8 cellular contexts compared by ENCODE assay signal in the genomic region with DNA sequence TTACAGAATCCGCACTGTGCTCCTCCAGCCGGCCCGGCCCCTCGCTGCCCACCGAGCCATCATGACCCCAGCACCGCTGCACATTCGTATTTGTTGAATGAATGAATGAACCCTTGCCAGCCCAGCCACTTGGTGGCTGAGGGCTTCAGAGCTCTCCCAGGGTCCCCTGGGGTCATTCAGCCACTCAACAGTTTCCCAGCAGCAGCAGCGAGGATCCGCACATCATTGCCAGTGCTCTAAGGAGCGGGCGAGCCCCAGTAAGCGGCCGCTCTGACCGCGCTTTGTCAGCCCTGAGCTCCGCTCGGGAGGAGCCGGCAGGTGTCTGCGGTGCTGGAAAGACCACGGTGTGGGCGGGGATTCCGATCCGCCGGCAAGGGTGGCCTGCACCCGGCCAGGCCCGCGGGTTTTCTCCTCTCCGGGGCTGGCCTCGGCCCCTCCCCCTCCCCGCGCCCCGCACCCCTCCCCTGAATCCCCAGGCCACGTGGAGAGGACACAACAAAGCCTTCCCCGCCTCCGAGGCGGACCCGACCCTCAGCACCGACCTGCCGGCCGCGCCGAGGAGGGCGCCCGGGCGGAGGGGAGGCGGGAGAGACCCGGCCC. TPM values are rescaled to one million over a fixed set of nuclear protein-coding genes. Genes with fewer than 3 reads are reported as not detected.
A peak's percentile ranks its signal among the peaks of the same experiment; 100 is the strongest.
DNase-seq lines count a peak whose midpoint lies in the region; ATAC-seq and TF ChIP-seq lines count a peak whose summit lies in the region.

No MANE protein-coding gene starts in this region.

- peaks cover 76% of the 10 kb centered on the region for H3K4me1 Mint-ChIP-seq in activated T-cell treated with anti-CD3 and anti-CD28 coated beads, Interleukin-2, amount 50 U/mL, for 4 hours (ENCODE audit: low read depth)

- H3K27me3 Mint-ChIP-seq in activated T-cell treated with anti-CD3 and anti-CD28 coated beads, Interleukin-2, amount 50 U/mL, for 4 hours (ENCODE audit: low read depth), result no peaks in the 10 kb centered on the region

- peak overlapping the region; percentile 89 for H3K23ac ChIP-seq in neuronal stem cell (ENCODE audit: low read depth, low read length, poor library complexity)

- no peak for TF ChIP-seq CTCF in fibroblast of pulmonary artery (IDR thresholded peaks at IDR 0.05; ENCODE audit: low read length, missing control alignments)

- no peak overlapping the region for H2BK12ac ChIP-seq in neuronal stem cell (ENCODE audit: low read length)

- no peaks in the 10 kb centered on the region for H3K36me3 Mint-ChIP-seq in activated T-cell treated with anti-CD3 and anti-CD28 coated beads, Interleukin-2, amount 50 U/mL, for 4 hours (ENCODE audit: insufficient read depth)

- H3K27ac ChIP-seq in neuronal stem cell (replicated peaks; ENCODE audit: low read length) (peak overlapping the region; percentile 69), urinary bladder (ENCODE audit: low read depth) (no peak overlapping the region)

- peak overlapping the region; percentile 91 for H2BK15ac ChIP-seq in neuronal stem cell (ENCODE audit: low read length)

- H3K9ac ChIP-seq in ES-I3 (ENCODE audit: low read depth, low read length), result peak overlapping the region; percentile 71
- H3K9ac ChIP-seq in neuronal stem cell (ENCODE audit: low read depth, low read length, poor library complexity), result peak overlapping the region; percentile 98

- peaks cover 12% of the 10 kb centered on the region for H3K79me1 ChIP-seq in neuronal stem cell (ENCODE audit: low read depth, low read length)

- H4K8ac ChIP-seq in neuronal stem cell (ENCODE audit: low read depth, low read length), result peak overlapping the region; percentile 98

- no CpG with 5 or more reads among the region's 47 CpGs for WGBS in neuronal stem cell (ENCODE audit: extremely low coverage in 2 of 2, insufficient read length in 2 of 2, insufficient replicate concordance in 1 of 2), 2 donors
- WGBS in urinary bladder, result 3% methylated on average over 46 of the region's 47 CpGs

- H3K36me3 ChIP-seq in ES-I3 (ENCODE audit: insufficient read depth, low read length), result no peaks in the 10 kb centered on the region
- no peaks in the 10 kb centered on the region for H3K36me3 ChIP-seq in neuronal stem cell (replicated peaks in 1 of 2; ENCODE audit: control insufficient read depth in 2 of 2, insufficient read depth in 2 of 2, low read length in 2 of 2)
- H3K36me3 ChIP-seq in urinary bladder (ENCODE audit: insufficient read depth), result no peaks in the 10 kb centered on the region

- peak overlapping the region; percentile 99 for H2AFZ ChIP-seq in neuronal stem cell (ENCODE audit: low read length)

- DNase-seq in NCI-H82 treated with DMSO at 0.1 percent for 48 hours (lab: John Stamatoyannopoulos, UW; ENCODE audit: unreplicated experiment) (peak; percentile 15), fibroblast of pulmonary artery (ENCODE audit: low read depth) (no peak), neuronal stem cell (ENCODE audit: low spot score) (peak; percentile 67), middle frontal gyrus (ENCODE audit: extremely low spot score, low spot score) (no peak)
- DNase-seq in activated T-cell treated with anti-CD3 and anti-CD28 coated beads, Interleukin-2, amount 50 U/mL, for 4 hours, result peak; percentile 57

- H3K4me3 Mint-ChIP-seq in activated T-cell treated with anti-CD3 and anti-CD28 coated beads, Interleukin-2, amount 50 U/mL, for 4 hours, result peak overlapping the region; percentile 82

- no peaks in the 10 kb centered on the region for H3K9me3 Mint-ChIP-seq in activated T-cell treated with anti-CD3 and anti-CD28 coated beads, Interleukin-2, amount 50 U/mL, for 4 hours

- peak; percentile 34 for ATAC-seq in HG02763 (IDR thresholded peaks at IDR 0.05; ENCODE audit: unreplicated experiment)
- ATAC-seq in activated T-cell treated with anti-CD3 and anti-CD28 coated beads, Interleukin-2, amount 50 U/mL, for 4 hours, result peak; percentile 65 to 69

- peak overlapping the region; percentile 91 for H2BK120ac ChIP-seq in neuronal stem cell (ENCODE audit: low read depth, low read length)

- H3K4ac ChIP-seq in neuronal stem cell (ENCODE audit: low read length), result no peak overlapping the region

- H3K9me3 ChIP-seq in ES-I3 (ENCODE audit: control insufficient read depth, insufficient read depth, low read length) (no peaks in the 10 kb centered on the region), neuronal stem cell (replicated peaks in 1 of 2; ENCODE audit: control insufficient read depth in 2 of 2, insufficient read depth in 1 of 2, low read depth in 1 of 2, low read length in 2 of 2) (no peaks in the 10 kb centered on the region)

- H3K4me2 ChIP-seq in neuronal stem cell (ENCODE audit: insufficient read depth, low read length, poor library complexity, severe bottlenecking), result peak overlapping the region; percentile 89

- peak overlapping the region; percentile 98 for H3K18ac ChIP-seq in neuronal stem cell (ENCODE audit: low read length)

- H2AK5ac ChIP-seq in neuronal stem cell (ENCODE audit: low read depth, low read length), result peak overlapping the region; percentile 63

- H3K14ac ChIP-seq in neuronal stem cell (ENCODE audit: low read length), result peak overlapping the region; percentile 8

- peak overlapping the region; percentile 46 for H4K91ac ChIP-seq in neuronal stem cell (ENCODE audit: low read depth, low read length, poor library complexity)

- H3K4me3 ChIP-seq in fibroblast of pulmonary artery (replicated peaks; ENCODE audit: low read depth, low read length) (peak overlapping the region; percentile 55), neuronal stem cell (ENCODE audit: low read length in 2 of 2) (peak overlapping the region; percentile 73 to 81), urinary bladder (ENCODE audit: low read depth, low read length) (peak overlapping the region; percentile 89)

- peak overlapping the region; percentile 53 for H2BK5ac ChIP-seq in neuronal stem cell (ENCODE audit: low read length)

- peaks cover 12% of the 10 kb centered on the region; the same call in 1 of the 2 replicates for H3K4me1 ChIP-seq in ES-I3 (ENCODE audit: insufficient read depth, low read length)
- peaks cover 14 to 19% of the 10 kb centered on the region in 2 donors for H3K4me1 ChIP-seq in neuronal stem cell (ENCODE audit: control insufficient read depth in 2 of 2, insufficient read depth in 1 of 2, low read depth in 1 of 2, low read length in 2 of 2)
- no peaks in the 10 kb centered on the region for H3K4me1 ChIP-seq in urinary bladder (ENCODE audit: insufficient read depth)

- no peaks in the 10 kb centered on the region for H3K27me3 ChIP-seq in neuronal stem cell (ENCODE audit: control insufficient read depth in 3 of 3, insufficient read depth in 3 of 3, low read depth in 1 of 3, low read length in 3 of 3)

RNA-seq across cellular contexts. Expression of gene BID, which starts 0.6 kb away (rescaled TPM):
- 10 to 100 TPM; 30.3 to 39.5 (median 36.5) TPM for total RNA-seq in activated T-cell treated with anti-CD3 and anti-CD28 coated beads, Interleukin-2, amount 50 U/mL, for 4 hours
- 25.3 TPM for polyA plus RNA-seq in neuronal stem cell (2013, experiment 1 of 2)
- polyA plus RNA-seq in neuronal stem cell (2013, experiment 2 of 2), result 27.6 TPM
- 19.7 TPM for total RNA-seq in urinary bladder
- polyA plus RNA-seq in urinary bladder, result 32.5 TPM

Comparison
In these comparisons a context has a peak if more than half of its experiments do, and no peak if none do; other contexts are left out.
1. DNase-seq: peak in NCI-H82 treated with DMSO at 0.1 percent for 48 hours (single experiment), activated T-cell treated with anti-CD3 and anti-CD28 coated beads, Interleukin-2, amount 50 U/mL, for 4 hours (single experiment) and neuronal stem cell (single experiment); none in fibroblast of pulmonary artery (single experiment) and middle frontal gyrus (single experiment).
2. Peak in every context shown above with its lines, with median percentiles within 50 percentile points of each other: H3K4me3 ChIP-seq.